In the genomic region with DNA sequence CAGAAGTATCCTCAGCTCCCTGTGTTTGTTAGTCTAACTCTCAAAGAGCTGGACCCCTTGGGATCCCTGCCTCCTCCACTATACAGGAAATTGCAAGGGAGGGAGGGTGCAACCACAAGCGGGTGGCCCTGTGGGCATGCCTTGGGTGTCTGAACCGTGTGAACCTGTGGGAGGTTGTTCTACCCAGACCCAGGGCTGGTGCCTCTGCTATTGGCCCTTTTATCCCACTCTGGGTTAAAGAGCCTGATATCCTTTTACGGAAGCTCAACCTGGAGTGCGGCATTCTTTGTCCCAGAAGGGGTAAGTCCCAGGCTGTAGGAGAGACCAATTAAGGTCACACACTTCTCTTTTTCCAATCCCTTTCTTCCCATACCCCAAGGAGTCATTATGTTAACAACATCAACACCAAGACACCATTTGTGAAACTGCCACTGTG, we compare ENCODE assay signal across 8 cellular contexts. TPM values are rescaled to one million over a fixed set of nuclear protein-coding genes. Genes with fewer than 3 reads are reported as not detected.
A peak's percentile ranks its signal among the peaks of the same experiment; 100 is the strongest.
DNase-seq lines count a peak whose midpoint lies in the region; ATAC-seq and TF ChIP-seq lines count a peak whose summit lies in the region.

No MANE protein-coding gene starts in this region.

- TF ChIP-seq CTCF in spleen (IDR thresholded peaks at IDR 0.05 in 8 of 11, conservative IDR thresholded peaks at IDR 0.05 in 3 of 11) = no peak

- H3K27ac ChIP-seq in spleen = peak overlapping the region; percentile 20 to 96 (median 89)

- peak overlapping the region; percentile 58 for H3K4me3 Mint-ChIP-seq in T-helper 17 cell

- H3K4me3 ChIP-seq in spleen = peak overlapping the region in 1 of 8 donors; percentile 54

- H3K4me1 ChIP-seq in spleen = peaks cover 22 to 69% (median 61%) of the 10 kb centered on the region in 6 donors

- no peaks in the 10 kb centered on the region for H3K27me3 Mint-ChIP-seq in T-helper 17 cell

- H3K36me3 ChIP-seq in spleen = peaks cover 0 to 5% (median 0%) of the 10 kb centered on the region in 6 donors

- intact Hi-C loops in spleen (cut with DNase I; ENCODE audit: low total_unique reads) = loop anchor here (10.0 kb wide), 1 partner anchor 50 kb away; the partner anchor contains the start of genes ARSG and SLC16A6

- ATAC-seq in T-helper 17 cell (peak; percentile 80), HG02571 (IDR thresholded peaks at IDR 0.05; ENCODE audit: unreplicated experiment) (no peak), HG03432 (IDR thresholded peaks at IDR 0.05; ENCODE audit: unreplicated experiment) (no peak)
- ATAC-seq in activated CD4-positive, CD25-positive, alpha-beta regulatory T cell treated with anti-CD3 and anti-CD28 coated beads, Interleukin-2, amount 50 U/mL, for 24 hours = no peak

- H3K27me3 ChIP-seq in spleen (replicated peaks in 1 of 7) = no peaks in the 10 kb centered on the region

- DNase-seq in GF-D8 (lab: John Stamatoyannopoulos, UW) = peak; percentile 86
- peak; percentile 16 to 31 (median 27) for DNase-seq in T-helper 17 cell
- DNase-seq in activated gamma-delta T cell treated with anti-CD3 and anti-CD28 coated beads, Interleukin-2, amount 50 U/mL, for 16 hours (ENCODE audit: low read depth) = peak; percentile 15
- peak; percentile 84 for DNase-seq in spleen
- DNase-seq in AG20443 (ENCODE audit: low spot score) = no peak

- peaks cover 63% of the 10 kb centered on the region for H3K4me1 Mint-ChIP-seq in T-helper 17 cell

- TF ChIP-seq POLR2A in spleen (IDR thresholded peaks at IDR 0.05) = no peak

- no peaks in the 10 kb centered on the region for H3K36me3 Mint-ChIP-seq in T-helper 17 cell (ENCODE audit: low read depth)

- H3K9me3 ChIP-seq in T-helper 17 cell (ENCODE audit: control insufficient read depth, low read length, poor library complexity, severe bottlenecking) = no peaks in the 10 kb centered on the region
- no peaks in the 10 kb centered on the region for H3K9me3 ChIP-seq in spleen

- WGBS in spleen, 5 donors = 37 to 56% (median 40%) methylated on average over 4 of the region's 4 CpGs

- H3K27ac Mint-ChIP-seq in T-helper 17 cell = peak overlapping the region; percentile 96

RNA-seq across cellular contexts. Expression of gene ARSG, which starts 53.4 kb away (rescaled TPM):
- total RNA-seq in T-helper 17 cell = 10 to 100 TPM; 17.2 to 22.4 TPM
- total RNA-seq in spleen = 10 to 100 TPM; 10.4 to 24.3 (median 18.7) TPM
- polyA plus RNA-seq in spleen = 1 to 10 TPM; 1.5 to 2.3 (median 2.1) TPM

RNA-seq across cellular contexts. Expression of gene SLC16A6, which starts 53.8 kb away (rescaled TPM):
- 1 to 10 TPM; 6.4 to 9.8 TPM for total RNA-seq in T-helper 17 cell
- 1 to 10 TPM; 4.4 to 8.7 (median 7.1) TPM for total RNA-seq in spleen
- polyA plus RNA-seq in spleen = 1 to 10 TPM; 1.5 to 2.1 (median 1.8) TPM
